In genomic region chr22:38777087-38777671, GRCh38 we compare ENCODE assay signal across 24 cellular contexts. TPM values are rescaled to one million over a fixed set of nuclear protein-coding genes. Genes with fewer than 3 reads are reported as not detected.
DNase-seq lines count a peak whose midpoint lies in the region; ATAC-seq, FAIRE-seq and TF ChIP-seq lines count a peak whose summit lies in the region.
"Had no signal": no experiment of that assay in that cellular context is flagged by ENCODE, and none has a peak within 500 bp of the region (broad histone marks: within the 10 kb centered on the region; RNA-seq: fewer than 3 reads in every experiment).

No MANE protein-coding gene starts in this region.

- no peak overlapping the region for H3K4me2 ChIP-seq in K562 (ENCODE audit: insufficient read depth, low read length)

- H3K27ac ChIP-seq in right atrium auricular region (peak overlapping the region in 1 of 2 donors; percentile 48), K562 (ENCODE audit: extremely low read depth, low read depth, low read length) (no peak overlapping the region), skeletal muscle tissue (ENCODE audit: low read depth, low read length) (peak overlapping the region; percentile 12), RWPE1 (no peak overlapping the region)
- H3K27ac ChIP-seq: BLaER1, HL-60 had no signal

- H3K36me3 Mint-ChIP-seq in activated CD4-positive, alpha-beta T cell treated with anti-CD3 and anti-CD28 coated beads, Interleukin-2, amount 10 ng/mL, durations not matched to agents 7 days and 5 days (ENCODE audit: low read depth): no peaks in the 10 kb centered on the region
- H3K36me3 Mint-ChIP-seq in activated CD4-positive, alpha-beta memory T cell treated with anti-CD3 and anti-CD28 coated beads for 36 hours: no peaks in the 10 kb centered on the region

- TF ChIP-seq EP300 in K562 (IDR thresholded peaks at IDR 0.05; ENCODE audit: low read length): no peak

- H3K4me1 ChIP-seq in right atrium auricular region (peaks cover 0 to 32% of the 10 kb centered on the region in 2 donors), K562 (replicated peaks in 1 of 2; ENCODE audit: control insufficient read depth in 2 of 2, insufficient read depth in 2 of 2, low read length in 2 of 2) (peaks cover 5 to 23% of the 10 kb centered on the region in 2 experiments), skeletal muscle tissue (ENCODE audit: control insufficient read depth in 3 of 3, insufficient read depth in 3 of 3, low read length in 3 of 3) (peaks cover 0 to 25% (median 18%) of the 10 kb centered on the region in 3 donors)

- H3K9me3 ChIP-seq in right atrium auricular region: no peaks in the 10 kb centered on the region
- no peaks in the 10 kb centered on the region for H3K9me3 ChIP-seq in K562 (replicated peaks; ENCODE audit: control insufficient read depth, insufficient read depth, low read depth, low read length)
- H3K9me3 ChIP-seq in skeletal muscle tissue (ENCODE audit: control insufficient read depth in 3 of 3, low read length in 3 of 3): no peaks in the 10 kb centered on the region
- H3K9me3 ChIP-seq: BLaER1 had no signal

- H3K79me2 ChIP-seq in K562 (ENCODE audit: control insufficient read depth, insufficient read depth, low read length): no peaks in the 10 kb centered on the region

- no peak for DNase-seq in left cardiac atrium
- no peak for DNase-seq in right atrium auricular region (ENCODE audit: low spot score)
- DNase-seq in K562 (ENCODE audit: extremely low read depth in 1 of 4, low spot score in 3 of 4): no peak
- peak in 35 of 42 donors; percentile 53 to 90 (median 72) for DNase-seq in head of caudate nucleus
- DNase-seq in activated CD4-positive, alpha-beta T cell treated with anti-CD3 and anti-CD28 coated beads, Interleukin-2, amount 10 ng/mL, durations not matched to agents 7 days and 5 days: no peak
- DNase-seq in activated CD4-positive, alpha-beta memory T cell treated with anti-CD3 and anti-CD28 coated beads for 36 hours: no peak
- DNase-seq in RWPE1 (ENCODE audit: low spot score): no peak
- DNase-seq: Calu3; CD8-positive, alpha-beta T cell; DMS53; EL; IMR-90; Karpas-422; NCI-H1417 treated with DMSO at 0.1 percent for 48 hours; NCI-H1930; NCI-H226; NCI-H524; NCI-H82; RPMI8226 had no signal

- H3K27me3 ChIP-seq in right atrium auricular region (no peaks in the 10 kb centered on the region), K562 (ENCODE audit: control insufficient read depth in 2 of 2, insufficient read depth in 2 of 2, low read length in 2 of 2) (no peaks in the 10 kb centered on the region), skeletal muscle tissue (ENCODE audit: control insufficient read depth in 3 of 3, insufficient read depth in 3 of 3, low read length in 3 of 3) (no peaks in the 10 kb centered on the region)
- H3K27me3 ChIP-seq: BLaER1 had no signal

- POLR2A ChIA-PET in K562 (lab: Yijun Ruan, JAX): interaction anchor here (0.9 kb wide), 1 partner anchor 8 kb away, joined by 3 read pairs; no protein-coding TSS in a partner anchor
- POLR2A ChIA-PET in activated CD4-positive, alpha-beta T cell treated with anti-CD3 and anti-CD28 coated beads, Interleukin-2, amount 10 ng/mL, durations not matched to agents 7 days and 5 days (lab: Charles Lee): no interaction called here
- POLR2A ChIA-PET in activated CD4-positive, alpha-beta memory T cell treated with anti-CD3 and anti-CD28 coated beads for 36 hours (lab: Charles Lee): no interaction called here
- POLR2A ChIA-PET in RWPE1 (lab: Yijun Ruan, JAX; ENCODE audit: low non-redundant PET): no interaction called here

- in situ Hi-C loops in K562 (cut with MboI): no loop called here

- FAIRE-seq in K562 (lab: Jason Lieb, UNC): no peak
- FAIRE-seq: GM12892, H1 had no signal

- H3K27me3 Mint-ChIP-seq in activated CD4-positive, alpha-beta T cell treated with anti-CD3 and anti-CD28 coated beads, Interleukin-2, amount 10 ng/mL, durations not matched to agents 7 days and 5 days: no peaks in the 10 kb centered on the region
- H3K27me3 Mint-ChIP-seq in activated CD4-positive, alpha-beta memory T cell treated with anti-CD3 and anti-CD28 coated beads for 36 hours: no peaks in the 10 kb centered on the region

- H3K4me3 ChIP-seq in right atrium auricular region (no peak overlapping the region), K562 (no peak overlapping the region), skeletal muscle tissue (ENCODE audit: low read length in 3 of 3) (peak overlapping the region in 1 of 3 donors; percentile 13)
- H3K4me3 ChIP-seq: BLaER1 had no signal

- peaks cover 14% of the 10 kb centered on the region for H3K4me1 Mint-ChIP-seq in activated CD4-positive, alpha-beta T cell treated with anti-CD3 and anti-CD28 coated beads, Interleukin-2, amount 10 ng/mL, durations not matched to agents 7 days and 5 days
- H3K4me1 Mint-ChIP-seq in activated CD4-positive, alpha-beta memory T cell treated with anti-CD3 and anti-CD28 coated beads for 36 hours (ENCODE audit: low read depth): peaks cover 4% of the 10 kb centered on the region

- H3K9me3 Mint-ChIP-seq in activated CD4-positive, alpha-beta T cell treated with anti-CD3 and anti-CD28 coated beads, Interleukin-2, amount 10 ng/mL, durations not matched to agents 7 days and 5 days: no peaks in the 10 kb centered on the region
- no peaks in the 10 kb centered on the region for H3K9me3 Mint-ChIP-seq in activated CD4-positive, alpha-beta memory T cell treated with anti-CD3 and anti-CD28 coated beads for 36 hours
- H3K9me3 Mint-ChIP-seq: CD8-positive, alpha-beta T cell had no signal

- TF ChIP-seq RAD21 in K562 (CRISPR knock-in tag; conservative IDR thresholded peaks at IDR 0.05 in 1 of 2, IDR thresholded peaks at IDR 0.05 in 1 of 2): no peak

- no peak overlapping the region for H3K27ac Mint-ChIP-seq in activated CD4-positive, alpha-beta T cell treated with anti-CD3 and anti-CD28 coated beads, Interleukin-2, amount 10 ng/mL, durations not matched to agents 7 days and 5 days
- no peak overlapping the region for H3K27ac Mint-ChIP-seq in activated CD4-positive, alpha-beta memory T cell treated with anti-CD3 and anti-CD28 coated beads for 36 hours
- H3K27ac Mint-ChIP-seq: CD8-positive, alpha-beta T cell had no signal

- H3K4me3 Mint-ChIP-seq in activated CD4-positive, alpha-beta T cell treated with anti-CD3 and anti-CD28 coated beads, Interleukin-2, amount 10 ng/mL, durations not matched to agents 7 days and 5 days: no peak overlapping the region
- H3K4me3 Mint-ChIP-seq in activated CD4-positive, alpha-beta memory T cell treated with anti-CD3 and anti-CD28 coated beads for 36 hours: no peak overlapping the region
- H3K4me3 Mint-ChIP-seq: CD8-positive, alpha-beta T cell had no signal

- no peak overlapping the region for H2AFZ ChIP-seq in K562 (ENCODE audit: low read depth, low read length)

- no TSS peak for BruUV-seq in K562 (replicated peaks; lab: Mats Ljungman, UMichigan)

- TF ChIP-seq CTCF in right atrium auricular region (IDR thresholded peaks at IDR 0.05): no peak
- no peak for TF ChIP-seq CTCF in K562 (IDR thresholded peaks at IDR 0.05 in 2 of 3, conservative IDR thresholded peaks at IDR 0.05 in 1 of 3; ENCODE audit: insufficient read depth in 2 of 3, low read depth in 1 of 3, low read length in 3 of 3)
- no peak for TF ChIP-seq CTCF in RWPE1 (conservative IDR thresholded peaks at IDR 0.05; ENCODE audit: low read depth)

- 86% methylated on average over 19 of the region's 27 CpGs for WGBS in K562 (ENCODE audit: insufficient coverage, low coverage, missing lambda C conversion rate)

- H3K9ac ChIP-seq in K562 (ENCODE audit: insufficient read depth in 1 of 2, low read depth in 2 of 2, low read length in 2 of 2): no peak overlapping the region
- H3K9ac ChIP-seq in skeletal muscle tissue (ENCODE audit: low read depth in 1 of 3, low read length in 3 of 3): no peak overlapping the region

- intact Hi-C loops in left cardiac atrium (cut with DNase I): loop anchor here in 1 of 2 donors (10.0 kb wide), 1 partner anchor 88 kb away; no protein-coding TSS in a partner anchor
- intact Hi-C loops in K562 (cut with micrococcal nuclease): no loop called here
- intact Hi-C loops in head of caudate nucleus (cut with DNase I): no loop called here
- intact Hi-C loops in activated CD4-positive, alpha-beta memory T cell treated with anti-CD3 and anti-CD28 coated beads for 36 hours (cut with micrococcal nuclease): no loop called here

- no peaks in the 10 kb centered on the region for H4K20me1 ChIP-seq in K562 (replicated peaks; ENCODE audit: control insufficient read depth, insufficient read depth, low read length)
- H4K20me1 ChIP-seq: BLaER1 had no signal

- CTCF ChIA-PET in K562 (lab: Yijun Ruan, JAX; ENCODE audit: low intra/inter-chr PET ratio): no interaction called here
- CTCF ChIA-PET in activated CD4-positive, alpha-beta T cell treated with anti-CD3 and anti-CD28 coated beads, Interleukin-2, amount 10 ng/mL, durations not matched to agents 7 days and 5 days (lab: Charles Lee): no interaction called here
- CTCF ChIA-PET in activated CD4-positive, alpha-beta memory T cell treated with anti-CD3 and anti-CD28 coated beads for 36 hours (lab: Charles Lee): interaction anchor here (0.7 kb wide), 1 partner anchor 11 kb away, joined by 3 read pairs; no protein-coding TSS in a partner anchor
- CTCF ChIA-PET in RWPE1 (lab: Yijun Ruan, JAX): no interaction called here

- H3K36me3 ChIP-seq in right atrium auricular region (peaks cover 14% of the 10 kb centered on the region), K562 (ENCODE audit: control insufficient read depth, insufficient read depth, low read length) (no peaks in the 10 kb centered on the region), skeletal muscle tissue (ENCODE audit: control insufficient read depth in 3 of 3, insufficient read depth in 3 of 3, low read length in 3 of 3) (peaks cover 8 to 16% (median 11%) of the 10 kb centered on the region in 3 donors)

- ATAC-seq in left cardiac atrium (peak; percentile 52 to 69), K562 (no peak)
- ATAC-seq: CD8-positive, alpha-beta T cell had no signal

- no peak for TF ChIP-seq POLR2A in K562 (conservative IDR thresholded peaks at IDR 0.05)

- no peaks in the 10 kb centered on the region for H3K9me1 ChIP-seq in K562 (ENCODE audit: control insufficient read depth, insufficient read depth, low read length)

RNA-seq across cellular contexts. Expression of gene DNAL4, which starts 16.8 kb away (rescaled TPM):
- total RNA-seq in left cardiac atrium (10 to 100 TPM in 1 of 2 donors, 1 to 10 TPM in 1; 8.8 to 10.8 TPM), right atrium auricular region (10 to 100 TPM; 12.3 TPM), K562 (2014; rRNA removed) (5.2 and 7.5 TPM in 2 replicates), K562 (2014; rRNA removed; fragmentation: Illumina TruSeq; extraction: Trizol) (4.2 and 4.7 TPM in 2 replicates), K562 (2015; rRNA removed; fragmentation: Illumina TruSeq; extraction: Trizol) (4.7 and 5.6 TPM in 2 replicates), K562 (2021) (5.9 and 6.1 TPM in 2 replicates), skeletal muscle tissue (12.0 TPM)
- 3.5 and 3.8 TPM in 2 replicates for total RNA-seq in K562 (2011; cell fraction: chromatin; rRNA removed; ENCODE audit: low replicate concordance)
- 4.2 and 5.8 TPM in 2 replicates for total RNA-seq in K562 (2011; cell fraction: nucleolus; rRNA removed)
- 4.4 and 4.5 TPM in 2 replicates for total RNA-seq in K562 (2011; cell fraction: nucleoplasm; rRNA removed)
- polyA plus RNA-seq in K562 (2011; rRNA removed) (6.9 and 8.9 TPM in 2 replicates), K562 (2014; fragmentation: Illumina TruSeq; extraction: Trizol) (9.4 and 11.3 TPM in 2 replicates), K562 (2014; fragmentation: Nextera tagmentation; extraction: Ambion mirVana) (under 1 TPM; 0.20 to 0.70 TPM), K562 (2014; rRNA removed) (7.8 and 8.3 TPM in 2 replicates)
- polyA plus RNA-seq in K562 (2011; cell fraction: cytosol; rRNA removed): 10.5 and 12.7 TPM in 2 replicates
- 8.2 and 8.3 TPM in 2 replicates for polyA plus RNA-seq in K562 (2011; cell fraction: nucleus; rRNA removed)
- polyA plus RNA-seq in K562 (2012): 6.6 and 12.2 TPM in 2 replicates
- 3.1 and 3.3 TPM in 2 replicates for polyA minus RNA-seq in K562 (2011; rRNA and poly(A)+ RNA removed)
- 1.7 and 1.8 TPM in 2 replicates for polyA minus RNA-seq in K562 (2011; cell fraction: cytosol; rRNA and poly(A)+ RNA removed)
- 1.8 and 2.8 TPM in 2 replicates for polyA minus RNA-seq in K562 (2011; cell fraction: nucleus; rRNA and poly(A)+ RNA removed)
- 10 to 100 TPM in 1 of 2 experiments, 1 to 10 TPM in 1; 7.9 to 10.2 TPM for total RNA-seq in activated CD4-positive, alpha-beta T cell treated with anti-CD3 and anti-CD28 coated beads, Interleukin-2, amount 10 ng/mL, durations not matched to agents 7 days and 5 days
- total RNA-seq in activated CD4-positive, alpha-beta memory T cell treated with anti-CD3 and anti-CD28 coated beads for 36 hours: 1 to 10 TPM; 7.7 to 8.3 TPM

RNA-seq across cellular contexts. Expression of gene SUN2, which starts 21.4 kb away (rescaled TPM):
- 100 to 1,000 TPM; 109 to 133 TPM for total RNA-seq in left cardiac atrium
- total RNA-seq in right atrium auricular region: 100 to 1,000 TPM; 155 to 252 TPM
- 38.9 and 115 TPM in 2 replicates for total RNA-seq in K562 (2011; cell fraction: chromatin; rRNA removed; ENCODE audit: low replicate concordance)
- 125 TPM in 2 replicates for total RNA-seq in K562 (2011; cell fraction: nucleolus; rRNA removed)
- total RNA-seq in K562 (2011; cell fraction: nucleoplasm; rRNA removed): 65.3 and 80.1 TPM in 2 replicates
- 31.0 and 42.6 TPM in 2 replicates for total RNA-seq in K562 (2014; rRNA removed)
- 5.2 and 7.1 TPM in 2 replicates for total RNA-seq in K562 (2014; rRNA removed; fragmentation: Illumina TruSeq; extraction: Trizol)
- 18.2 and 19.5 TPM in 2 replicates for total RNA-seq in K562 (2015; rRNA removed; fragmentation: Illumina TruSeq; extraction: Trizol)
- 37.2 and 38.8 TPM in 2 replicates for total RNA-seq in K562 (2021)
- polyA plus RNA-seq in K562 (2011; rRNA removed): 16.7 and 26.9 TPM in 2 replicates
- 23.3 and 36.3 TPM in 2 replicates for polyA plus RNA-seq in K562 (2011; cell fraction: cytosol; rRNA removed)
- 62.6 and 82.3 TPM in 2 replicates for polyA plus RNA-seq in K562 (2011; cell fraction: nucleus; rRNA removed)
- 27.0 and 67.0 TPM in 2 replicates for polyA plus RNA-seq in K562 (2012)
- polyA plus RNA-seq in K562 (2014; fragmentation: Illumina TruSeq; extraction: Trizol): 13.8 and 22.6 TPM in 2 replicates
- polyA plus RNA-seq in K562 (2014; fragmentation: Nextera tagmentation; extraction: Ambion mirVana): under 1 TPM; 0.11 to 0.21 TPM
- 27.8 and 31.5 TPM in 2 replicates for polyA plus RNA-seq in K562 (2014; rRNA removed)
- 9.1 and 19.4 TPM in 2 replicates for polyA minus RNA-seq in K562 (2011; rRNA and poly(A)+ RNA removed)
- polyA minus RNA-seq in K562 (2011; cell fraction: cytosol; rRNA and poly(A)+ RNA removed): 28.2 and 36.8 TPM in 2 replicates
- 28.8 and 33.5 TPM in 2 replicates for polyA minus RNA-seq in K562 (2011; cell fraction: nucleus; rRNA and poly(A)+ RNA removed)
- total RNA-seq in skeletal muscle tissue: 40.2 TPM
- 100 to 1,000 TPM; 582 to 702 TPM for total RNA-seq in activated CD4-positive, alpha-beta T cell treated with anti-CD3 and anti-CD28 coated beads, Interleukin-2, amount 10 ng/mL, durations not matched to agents 7 days and 5 days
- total RNA-seq in activated CD4-positive, alpha-beta memory T cell treated with anti-CD3 and anti-CD28 coated beads for 36 hours: 100 to 1,000 TPM; 159 to 168 TPM

Comparison
In these comparisons a context has a peak if more than half of its experiments do, and no peak if none do; other contexts are left out.
1. DNase-seq: peak in head of caudate nucleus (35 of 42); none in left cardiac atrium (single experiment), right atrium auricular region (single experiment), K562 (0 of 4), activated CD4-positive, alpha-beta T cell treated with anti-CD3 and anti-CD28 coated beads, Interleukin-2, amount 10 ng/mL, durations not matched to agents 7 days and 5 days (single experiment), activated CD4-positive, alpha-beta memory T cell treated with anti-CD3 and anti-CD28 coated beads for 36 hours (single experiment) and RWPE1 (single experiment).